In the genomic region with DNA sequence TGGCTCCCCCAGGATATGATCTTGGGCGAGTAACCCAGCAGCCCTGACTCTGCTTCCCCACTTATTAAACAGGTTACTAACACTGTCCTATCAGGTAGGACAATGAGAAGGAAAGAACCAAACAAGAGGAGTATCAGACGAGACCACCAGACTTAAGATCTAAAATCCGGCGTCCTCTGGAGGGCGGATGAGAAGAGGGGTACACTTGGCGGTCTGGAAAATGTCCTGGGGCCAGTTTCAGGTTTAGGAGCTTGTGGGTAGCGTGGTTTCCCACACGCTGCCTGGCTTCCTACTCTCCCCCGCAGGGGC, we compare ENCODE assay signal across 8 cellular contexts. TPM values are rescaled to one million over a fixed set of nuclear protein-coding genes. Genes with fewer than 3 reads are reported as not detected.
A peak's percentile ranks its signal among the peaks of the same experiment; 100 is the strongest.
DNase-seq lines count a peak whose midpoint lies in the region; TF ChIP-seq lines count a peak whose summit lies in the region.

No MANE protein-coding gene starts in this region.

- no peak overlapping the region for H3K27ac ChIP-seq in PC-9
- peak overlapping the region; percentile 68 to 88 (median 78) for H3K27ac ChIP-seq in esophagus squamous epithelium
- peak overlapping the region; percentile 77 for H3K27ac ChIP-seq in rectal smooth muscle tissue (ENCODE audit: low read depth, low read length)

- H3K9me3 ChIP-seq in PC-9 (ENCODE audit: insufficient read depth, low read depth) (peaks cover 38% of the 10 kb centered on the region), esophagus squamous epithelium (peaks cover 10 to 42% (median 36%) of the 10 kb centered on the region in 3 donors)

- H3K9me2 ChIP-seq in PC-9 (ENCODE audit: insufficient read depth) = no peaks in the 10 kb centered on the region

- H3K36me3 ChIP-seq in PC-9 (ENCODE audit: low read depth) = no peaks in the 10 kb centered on the region
- H3K36me3 ChIP-seq in esophagus squamous epithelium = peaks cover 18 to 33% (median 19%) of the 10 kb centered on the region in 3 donors
- peaks cover 20% of the 10 kb centered on the region for H3K36me3 ChIP-seq in rectal smooth muscle tissue (ENCODE audit: control insufficient read depth, insufficient read depth, low read length)

- H3K79me2 ChIP-seq in PC-9 (ENCODE audit: low read depth) = no peaks in the 10 kb centered on the region

- H3K4me2 ChIP-seq in PC-9 = peak overlapping the region; percentile 99

- no peak for TF ChIP-seq POLR2A in esophagus squamous epithelium (IDR thresholded peaks at IDR 0.05)

- H3K27me3 ChIP-seq in PC-9 (ENCODE audit: insufficient read depth, low read depth) = peaks cover 21% of the 10 kb centered on the region; the same call in 1 of the 2 replicates
- H3K27me3 ChIP-seq in esophagus squamous epithelium = peaks cover 0 to under 1% (median 0%) of the 10 kb centered on the region in 4 donors
- no peaks in the 10 kb centered on the region for H3K27me3 ChIP-seq in rectal smooth muscle tissue (ENCODE audit: control insufficient read depth, insufficient read depth, low read length)

- H2AFZ ChIP-seq in PC-9 = peak overlapping the region; percentile 88

- TF ChIP-seq CTCF in GM12875 (IDR thresholded peaks at IDR 0.05; ENCODE audit: borderline replicate concordance, insufficient read depth, low read depth, low read length) = no peak
- no peak for TF ChIP-seq CTCF in PC-9 (conservative IDR thresholded peaks at IDR 0.05)
- TF ChIP-seq CTCF in esophagus squamous epithelium (IDR thresholded peaks at IDR 0.05) = no peak

- DNase-seq in PC-9 = no peak
- no peak for DNase-seq in esophagus squamous epithelium (lab: John Stamatoyannopoulos, UW)
- DNase-seq in stimulated activated CD8-positive, alpha-beta memory T cell treated with anti-CD3 and anti-CD28 coated beads, Interleukin-4, amount 100 ng/mL, for 48 hours = no peak
- DNase-seq in LoVo (ENCODE audit: low spot score) = no peak
- DNase-seq in stimulated activated CD4-positive, alpha-beta T cell treated with anti-CD3 and anti-CD28 coated beads, Interleukin-15, amount 100 ng/mL, for 24 hours = no peak
- DNase-seq in NCI-H774 (lab: John Stamatoyannopoulos, UW) = no peak

- 20 to 40% methylated on average over 8 to 9 of the region's 9 CpGs for WGBS in esophagus squamous epithelium, 2 donors

- BruUV-seq in PC-9 (replicated peaks; lab: Mats Ljungman, UMichigan) = no TSS peak

- H3K4me3 ChIP-seq in GM12875 (ENCODE audit: low read depth, low read length) (peak overlapping the region; percentile 79), PC-9 (peak overlapping the region; percentile 66), esophagus squamous epithelium (peak overlapping the region; percentile 67 to 84 (median 80)), rectal smooth muscle tissue (ENCODE audit: low read length) (peak overlapping the region; percentile 74)

- H3K9ac ChIP-seq in rectal smooth muscle tissue (ENCODE audit: low read length) = peak overlapping the region; percentile 49

- CTCF ChIA-PET in PC-9 (lab: Charles Lee) = no interaction called here

- H4K20me1 ChIP-seq in PC-9 (ENCODE audit: insufficient read depth) = no peaks in the 10 kb centered on the region

- H3F3A ChIP-seq in PC-9 (ENCODE audit: insufficient read depth, low read depth) = no peaks in the 10 kb centered on the region

- no peaks in the 10 kb centered on the region for H3K4me1 ChIP-seq in PC-9 (replicated peaks; ENCODE audit: insufficient read depth)
- H3K4me1 ChIP-seq in esophagus squamous epithelium = peaks cover 0 to 19% (median 4%) of the 10 kb centered on the region in 3 donors
- H3K4me1 ChIP-seq in rectal smooth muscle tissue (ENCODE audit: control insufficient read depth, insufficient read depth, low read length) = peaks cover 2% of the 10 kb centered on the region

- intact Hi-C loops in PC-9 (cut with micrococcal nuclease; ENCODE audit: unreplicated experiment) (loop anchor here (1.0 kb wide), 1 partner anchor 42 kb away; a partner anchor contains a TSS), esophagus squamous epithelium (cut with DNase I) (no loop called here)

- POLR2A ChIA-PET in PC-9 (lab: Charles Lee; ENCODE audit: unreplicated experiment) = no interaction called here

RNA-seq across cellular contexts. Expression of a gene that starts 0.6 kb away (rescaled TPM):
- total RNA-seq in PC-9 (2021) (9.8 and 16.8 TPM in 2 replicates), esophagus squamous epithelium (10 to 100 TPM; 10.1 to 38.0 (median 19.3) TPM)

RNA-seq across cellular contexts. Expression of a gene that starts 41.8 kb away (rescaled TPM):
- total RNA-seq in PC-9 (2021) (2.1 and 3.7 TPM in 2 replicates), esophagus squamous epithelium (10 to 100 TPM in 1 of 4 donors, 1 to 10 TPM in 3; 1.1 to 10.9 (median 5.0) TPM)
